ENCODE assay signal across 18 cellular contexts in genomic region chr13:113365551-113365971, GRCh38. TPM values are rescaled to one million over a fixed set of nuclear protein-coding genes. Genes with fewer than 3 reads are reported as not detected.
DNase-seq lines count a peak whose midpoint lies in the region; ATAC-seq and TF ChIP-seq lines count a peak whose summit lies in the region.
"Had no signal": no experiment of that assay in that cellular context is flagged by ENCODE, and none has a peak within 500 bp of the region (broad histone marks: within the 10 kb centered on the region; RNA-seq: fewer than 3 reads in every experiment).

No MANE protein-coding gene starts in this region.

- H3K27ac Mint-ChIP-seq in MCF 10A (ENCODE audit: low read depth, unreplicated experiment) (no peak overlapping the region), type B pancreatic cell (peak overlapping the region; percentile 43)
- H3K27ac Mint-ChIP-seq in activated naive CD8-positive, alpha-beta T cell treated with anti-CD3 and anti-CD28 coated beads for 36 hours: no peak overlapping the region
- H3K27ac Mint-ChIP-seq in naive thymus-derived CD8-positive, alpha-beta T cell: peak overlapping the region in 1 of 10 donors; percentile 36

- ATAC-seq in naive thymus-derived CD8-positive, alpha-beta T cell: no peak
- ATAC-seq in GM18907 (IDR thresholded peaks at IDR 0.05; ENCODE audit: unreplicated experiment): no peak

- peaks cover 6% of the 10 kb centered on the region for H3K36me3 Mint-ChIP-seq in MCF 10A (ENCODE audit: insufficient read depth, unreplicated experiment)
- H3K36me3 Mint-ChIP-seq in activated naive CD8-positive, alpha-beta T cell treated with anti-CD3 and anti-CD28 coated beads for 36 hours: no peaks in the 10 kb centered on the region
- H3K36me3 Mint-ChIP-seq in naive thymus-derived CD8-positive, alpha-beta T cell: peaks cover 0 to 2% (median 0%) of the 10 kb centered on the region in 3 donors
- H3K36me3 Mint-ChIP-seq in type B pancreatic cell: no peaks in the 10 kb centered on the region

- CTCF ChIA-PET in MCF 10A (lab: Yijun Ruan, JAX) (no interaction called here), OCI-LY7 (lab: Charles Lee; ENCODE audit: unreplicated experiment) (no interaction called here)

- H4K20me1 ChIP-seq in OCI-LY7 (ENCODE audit: insufficient read depth, low read length): no peaks in the 10 kb centered on the region

- H3K4me3 ChIP-seq in breast epithelium (peak overlapping the region in 1 of 3 donors; percentile 96), OCI-LY7 (ENCODE audit: low read depth, low read length, poor library complexity, severe bottlenecking) (no peak overlapping the region)
- H3K4me3 ChIP-seq: K562 had no signal

- no peak overlapping the region for H3K4me2 ChIP-seq in OCI-LY7 (ENCODE audit: low read length)

- H3K4me3 Mint-ChIP-seq in MCF 10A (ENCODE audit: unreplicated experiment): peak overlapping the region; percentile 55
- H3K4me3 Mint-ChIP-seq in activated naive CD8-positive, alpha-beta T cell treated with anti-CD3 and anti-CD28 coated beads for 36 hours: peak overlapping the region; percentile 3
- peak overlapping the region; percentile 17 to 85 (median 54) for H3K4me3 Mint-ChIP-seq in naive thymus-derived CD8-positive, alpha-beta T cell
- H3K4me3 Mint-ChIP-seq in type B pancreatic cell: peak overlapping the region; percentile 71

- H3K27me3 Mint-ChIP-seq in MCF 10A (ENCODE audit: insufficient read depth, unreplicated experiment) (no peaks in the 10 kb centered on the region), type B pancreatic cell (no peaks in the 10 kb centered on the region)
- peaks cover 40% of the 10 kb centered on the region for H3K27me3 Mint-ChIP-seq in activated naive CD8-positive, alpha-beta T cell treated with anti-CD3 and anti-CD28 coated beads for 36 hours
- peaks cover 7 to 33% (median 20%) of the 10 kb centered on the region in 5 donors for H3K27me3 Mint-ChIP-seq in naive thymus-derived CD8-positive, alpha-beta T cell

- H3K4me1 ChIP-seq in breast epithelium (peaks cover 0 to 4% of the 10 kb centered on the region in 2 donors), OCI-LY7 (ENCODE audit: insufficient read depth, low read length, poor library complexity, severe bottlenecking) (no peaks in the 10 kb centered on the region)

- H3K9me2 ChIP-seq in OCI-LY7 (ENCODE audit: insufficient read depth, low read length): no peaks in the 10 kb centered on the region

- no peaks in the 10 kb centered on the region for H3K36me3 ChIP-seq in breast epithelium
- H3K36me3 ChIP-seq in OCI-LY7 (ENCODE audit: insufficient read depth, low read length): no peaks in the 10 kb centered on the region
- H3K36me3 ChIP-seq: ovary, spleen had no signal

- H3K27me3 ChIP-seq in breast epithelium: no peaks in the 10 kb centered on the region
- H3K27me3 ChIP-seq: ovary, Peyer's patch had no signal

- POLR2A ChIA-PET in MCF 10A (lab: Yijun Ruan, JAX) (interaction anchor here (0.7 to 1.2 kb wide), 2 partner anchors 9 to 87 kb away, joined by 3 to 5 read pairs; no protein-coding TSS in a partner anchor), OCI-LY7 (lab: Charles Lee) (no interaction called here)
- POLR2A ChIA-PET in naive thymus-derived CD8-positive, alpha-beta T cell (lab: Charles Lee): no interaction called here

- H2AFZ ChIP-seq in OCI-LY7 (ENCODE audit: low read length): no peak overlapping the region

- H3K79me2 ChIP-seq in OCI-LY7 (ENCODE audit: insufficient read depth, low read depth, low read length): no peaks in the 10 kb centered on the region

- TF ChIP-seq POLR2A in breast epithelium (IDR thresholded peaks at IDR 0.05): no peak

- TF ChIP-seq CTCF in MCF 10A (IDR thresholded peaks at IDR 0.05; ENCODE audit: unreplicated experiment): no peak
- TF ChIP-seq CTCF in breast epithelium (IDR thresholded peaks at IDR 0.05): no peak
- TF ChIP-seq CTCF in type B pancreatic cell (conservative IDR thresholded peaks at IDR 0.05): no peak
- TF ChIP-seq CTCF in OCI-LY7 (conservative IDR thresholded peaks at IDR 0.05; ENCODE audit: low read length): no peak

- no peak for DNase-seq in MCF 10A (ENCODE audit: unreplicated experiment)
- no peak for DNase-seq in breast epithelium (ENCODE audit: low spot score in 2 of 2)
- DNase-seq in activated naive CD8-positive, alpha-beta T cell treated with anti-CD3 and anti-CD28 coated beads for 36 hours: no peak
- no peak for DNase-seq in naive thymus-derived CD8-positive, alpha-beta T cell
- no peak for DNase-seq in type B pancreatic cell (ENCODE audit: extremely low spot score, unreplicated experiment)
- no peak for DNase-seq in OCI-LY7 (ENCODE audit: low spot score)
- no peak for DNase-seq in NCI-H128 (lab: John Stamatoyannopoulos, UW; ENCODE audit: unreplicated experiment)
- DNase-seq: activated CD4-positive, CD25-positive, alpha-beta regulatory T cell; mesenchymal stem cell; NCI-H1092; NCI-H69; Peyer's patch; spleen had no signal

- no peaks in the 10 kb centered on the region for H3K4me1 Mint-ChIP-seq in MCF 10A (ENCODE audit: insufficient read depth, unreplicated experiment)
- no peaks in the 10 kb centered on the region for H3K4me1 Mint-ChIP-seq in activated naive CD8-positive, alpha-beta T cell treated with anti-CD3 and anti-CD28 coated beads for 36 hours
- H3K4me1 Mint-ChIP-seq in naive thymus-derived CD8-positive, alpha-beta T cell: peaks cover 0 to 8% (median 5%) of the 10 kb centered on the region in 4 donors
- no peaks in the 10 kb centered on the region for H3K4me1 Mint-ChIP-seq in type B pancreatic cell (ENCODE audit: unreplicated experiment)

- no peaks in the 10 kb centered on the region for H3K9me3 Mint-ChIP-seq in MCF 10A (ENCODE audit: unreplicated experiment)
- H3K9me3 Mint-ChIP-seq in activated naive CD8-positive, alpha-beta T cell treated with anti-CD3 and anti-CD28 coated beads for 36 hours: no peaks in the 10 kb centered on the region
- H3K9me3 Mint-ChIP-seq in naive thymus-derived CD8-positive, alpha-beta T cell: no peaks in the 10 kb centered on the region
- no peaks in the 10 kb centered on the region for H3K9me3 Mint-ChIP-seq in type B pancreatic cell

- intact Hi-C loops in MCF 10A (cut with micrococcal nuclease): no loop called here
- intact Hi-C loops in breast epithelium (cut with DNase I; ENCODE audit: low total_unique reads): no loop called here
- intact Hi-C loops in OCI-LY7 (cut with micrococcal nuclease; ENCODE audit: unreplicated experiment): no loop called here

- H3K27ac ChIP-seq in breast epithelium (peak overlapping the region in 1 of 2 donors; percentile 78), OCI-LY7 (ENCODE audit: low read depth, low read length, poor library complexity, severe bottlenecking) (no peak overlapping the region)
- H3K27ac ChIP-seq: coronary artery, HL-60 had no signal

- BruUV-seq in MCF 10A (replicated peaks; lab: Mats Ljungman, UMichigan): no TSS peak
- BruUV-seq in OCI-LY7 (replicated peaks; lab: Mats Ljungman, UMichigan): no TSS peak

- H3K9me3 ChIP-seq in breast epithelium (no peaks in the 10 kb centered on the region), OCI-LY7 (ENCODE audit: low read length) (no peaks in the 10 kb centered on the region)
- H3K9me3 ChIP-seq: ovary, Peyer's patch, spleen had no signal

RNA-seq across cellular contexts. Expression of gene GRTP1, which starts 1.6 kb away (rescaled TPM):
- 2.4 and 3.5 TPM in 2 replicates for total RNA-seq in MCF 10A (2022)
- 10 to 100 TPM in 2 of 3 donors, 1 to 10 TPM in 1; 5.8 to 19.0 (median 14.0) TPM for total RNA-seq in breast epithelium
- not detected for total RNA-seq in activated naive CD8-positive, alpha-beta T cell treated with anti-CD3 and anti-CD28 coated beads for 36 hours
- not detected for total RNA-seq in naive thymus-derived CD8-positive, alpha-beta T cell
- not detected for polyA plus RNA-seq in naive thymus-derived CD8-positive, alpha-beta T cell
- 19.0 and 22.4 TPM in 2 replicates for total RNA-seq in type B pancreatic cell (ENCODE audit: low replicate concordance)
- total RNA-seq in OCI-LY7 (2014; rRNA removed; shearing (Covaris generic)): 1.0 TPM in 2 replicates
- 0.89 and 1.1 TPM in 2 replicates for total RNA-seq in OCI-LY7 (2022)

Comparison
In these comparisons a context has a peak if more than half of its experiments do, and no peak if none do; other contexts are left out.
1. H3K4me3 Mint-ChIP-seq: peak in every context shown above with its lines; median percentile 71 in type B pancreatic cell; 55 in MCF 10A; 54 in naive thymus-derived CD8-positive, alpha-beta T cell; 3 in activated naive CD8-positive, alpha-beta T cell treated with anti-CD3 and anti-CD28 coated beads for 36 hours.